ENCODE assay signal across 19 cellular contexts in the genomic region with DNA sequence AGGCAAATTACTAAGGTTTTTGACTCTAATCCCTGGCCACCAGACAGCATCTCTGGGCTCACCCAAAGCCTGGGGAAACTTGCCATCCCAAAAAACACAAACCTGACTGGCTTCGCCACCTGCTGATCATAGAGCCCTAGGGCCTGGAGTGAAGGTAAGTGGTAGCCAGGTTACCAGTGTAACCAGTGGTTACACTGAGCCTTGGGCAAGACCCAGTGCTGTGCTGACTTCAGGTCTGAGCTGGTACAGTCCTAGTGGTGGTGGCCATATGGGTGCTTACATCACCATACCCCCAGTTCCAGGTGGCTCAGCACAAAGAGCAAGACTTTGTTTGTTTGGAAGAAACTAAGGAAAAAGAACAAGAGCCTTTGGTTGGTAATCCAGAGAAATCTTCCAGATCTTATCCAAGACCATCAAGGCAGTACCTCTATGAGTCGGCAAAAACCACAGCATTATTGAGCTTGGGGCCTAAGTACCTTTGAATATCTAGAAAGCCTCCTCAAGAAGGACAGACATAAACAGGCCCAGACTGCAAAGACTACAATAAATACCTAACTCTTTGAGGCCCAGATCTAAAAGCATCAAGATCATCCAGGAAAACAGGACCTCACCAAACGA. TPM values are rescaled to one million over a fixed set of nuclear protein-coding genes. Genes with fewer than 3 reads are reported as not detected.
A peak's percentile ranks its signal among the peaks of the same experiment; 100 is the strongest.
DNase-seq lines count a peak whose midpoint lies in the region; ATAC-seq, FAIRE-seq and TF ChIP-seq lines count a peak whose summit lies in the region.
"Had no signal": no experiment of that assay in that cellular context is flagged by ENCODE, and none has a peak within 500 bp of the region (broad histone marks: within the 10 kb centered on the region; RNA-seq: fewer than 3 reads in every experiment).

No MANE protein-coding gene starts in this region.

- H3K18ac ChIP-seq in mesendoderm (ENCODE audit: low read length): no peak overlapping the region

- H3K27ac ChIP-seq in CD8-positive, alpha-beta T cell (ENCODE audit: low read depth, low read length): no peak overlapping the region
- H3K27ac ChIP-seq in mesendoderm (ENCODE audit: low read depth, low read length): no peak overlapping the region
- H3K27ac ChIP-seq: KMS-11 had no signal

- WGBS in mesendoderm (ENCODE audit: extremely low coverage, insufficient coverage, low lambda C conversion rate): no CpG with 5 or more reads among the region's 3 CpGs

- H3K27ac Mint-ChIP-seq in CD8-positive, alpha-beta T cell: peak overlapping the region; percentile 43
- no peak overlapping the region for H3K27ac Mint-ChIP-seq in Calu3 (ENCODE audit: unreplicated experiment)

- TF ChIP-seq POLR2A in GM12892 (IDR thresholded peaks at IDR 0.05; ENCODE audit: low read depth, low read length): no peak

- H3K4me1 Mint-ChIP-seq in CD8-positive, alpha-beta T cell (ENCODE audit: low read depth): peaks cover 60% of the 10 kb centered on the region
- no peaks in the 10 kb centered on the region for H3K4me1 Mint-ChIP-seq in Calu3 (ENCODE audit: low read depth, unreplicated experiment)

- no peak overlapping the region for H3K23ac ChIP-seq in mesendoderm (ENCODE audit: low read length)

- no peak overlapping the region for H4K5ac ChIP-seq in mesendoderm (ENCODE audit: low read length)

- no peak overlapping the region for H3K56ac ChIP-seq in mesendoderm (ENCODE audit: low read length)

- no peak overlapping the region for H3K4ac ChIP-seq in mesendoderm (ENCODE audit: low read depth, low read length)

- no peak for DNase-seq in CD8-positive, alpha-beta T cell
- DNase-seq in GM12892 (ENCODE audit: insufficient read length) (no peak), RPMI7951 (ENCODE audit: low read depth) (peak; percentile 10), mesendoderm (peak; percentile 7), Calu3 (no peak), NCI-H1694 treated with DMSO at 0.1 percent for 48 hours (lab: John Stamatoyannopoulos, UW) (no peak), NCI-H2171 (lab: John Stamatoyannopoulos, UW) (no peak)
- DNase-seq: BE2C; CD8-positive, alpha-beta memory T cell; EL; MG63; NCI-H1092 treated with DMSO at 0.1 percent for 48 hours; NCI-H1694; NCI-H82; SHP77 treated with DMSO at 0.1 percent for 48 hours had no signal

- no peak overlapping the region for H2BK5ac ChIP-seq in mesendoderm (ENCODE audit: low read length)

- H3K9me3 Mint-ChIP-seq in CD8-positive, alpha-beta T cell: no peaks in the 10 kb centered on the region
- no peaks in the 10 kb centered on the region for H3K9me3 Mint-ChIP-seq in Calu3 (ENCODE audit: low read depth, unreplicated experiment)
- H3K9me3 Mint-ChIP-seq: CD8-positive, alpha-beta memory T cell had no signal

- H3K36me3 Mint-ChIP-seq in CD8-positive, alpha-beta T cell: peaks cover 76% of the 10 kb centered on the region
- peaks cover 5% of the 10 kb centered on the region for H3K36me3 Mint-ChIP-seq in Calu3 (ENCODE audit: insufficient read depth, unreplicated experiment)

- H4K8ac ChIP-seq in mesendoderm (ENCODE audit: low read depth, low read length): no peak overlapping the region

- no peaks in the 10 kb centered on the region for H3K36me3 ChIP-seq in CD8-positive, alpha-beta T cell (ENCODE audit: insufficient read depth, low read length)
- H3K36me3 ChIP-seq in mesendoderm (ENCODE audit: control insufficient read depth, insufficient read depth, low read length): no peaks in the 10 kb centered on the region
- H3K36me3 ChIP-seq: BE2C had no signal

- peaks cover 9% of the 10 kb centered on the region for H3K4me1 ChIP-seq in CD8-positive, alpha-beta T cell (ENCODE audit: insufficient read depth, low read length)
- H3K4me1 ChIP-seq in mesendoderm (ENCODE audit: control insufficient read depth, low read depth, low read length): no peaks in the 10 kb centered on the region
- H3K4me1 ChIP-seq: BE2C had no signal

- no peak overlapping the region for H2BK120ac ChIP-seq in mesendoderm (ENCODE audit: low read depth, low read length)

- H3K4me3 ChIP-seq in CD8-positive, alpha-beta T cell (ENCODE audit: low read depth, low read length): no peak overlapping the region
- no peak overlapping the region for H3K4me3 ChIP-seq in mesendoderm (ENCODE audit: low read length)
- H3K4me3 ChIP-seq: MG63 had no signal

- H2BK15ac ChIP-seq in mesendoderm (replicated peaks; ENCODE audit: low read depth): no peak overlapping the region

- CTCF ChIA-PET in CD8-positive, alpha-beta T cell (lab: Charles Lee): no interaction called here
- CTCF ChIA-PET in Calu3 (lab: Charles Lee): no interaction called here

- H3K79me2 ChIP-seq in mesendoderm (ENCODE audit: control insufficient read depth, insufficient read depth, low read length): peaks cover 12% of the 10 kb centered on the region

- H2AK5ac ChIP-seq in mesendoderm (ENCODE audit: low read length): no peak overlapping the region

- peak; percentile 40 for FAIRE-seq in GM12892 (lab: Jason Lieb, UNC)
- FAIRE-seq: GM18507, HTR-8/SVneo, RCC 7860 had no signal

- H3K9ac ChIP-seq in mesendoderm (ENCODE audit: low read length): no peak overlapping the region
- H3K9ac ChIP-seq: KMS-11 had no signal

- H3K4me2 ChIP-seq in mesendoderm (ENCODE audit: low read length): no peak overlapping the region
- H3K4me2 ChIP-seq: KMS-11 had no signal

- intact Hi-C loops in CD8-positive, alpha-beta T cell (cut with DNase I, micrococcal nuclease): loop anchor here in 1 of 2 experiments (2.0 kb wide), 1 partner anchor 13 kb away; a partner anchor contains a TSS
- intact Hi-C loops in Calu3 (cut with micrococcal nuclease; ENCODE audit: unreplicated experiment): no loop called here

- no peaks in the 10 kb centered on the region for H3K9me3 ChIP-seq in CD8-positive, alpha-beta T cell (ENCODE audit: low read length)
- H3K9me3 ChIP-seq: BE2C, MG63 had no signal

- ATAC-seq in CD8-positive, alpha-beta T cell: no peak

- TF ChIP-seq CTCF in CD8-positive, alpha-beta T cell (IDR thresholded peaks at IDR 0.05): no peak
- no peak for TF ChIP-seq CTCF in Calu3 (IDR thresholded peaks at IDR 0.05; ENCODE audit: unreplicated experiment)

- no peaks in the 10 kb centered on the region for H3K27me3 Mint-ChIP-seq in CD8-positive, alpha-beta T cell (ENCODE audit: low read depth)
- no peaks in the 10 kb centered on the region for H3K27me3 Mint-ChIP-seq in Calu3 (ENCODE audit: unreplicated experiment)
- H3K27me3 Mint-ChIP-seq: CD8-positive, alpha-beta memory T cell had no signal

- no peak overlapping the region for H3K4me3 Mint-ChIP-seq in CD8-positive, alpha-beta T cell
- H3K4me3 Mint-ChIP-seq in Calu3 (ENCODE audit: low read depth, unreplicated experiment): no peak overlapping the region
- H3K4me3 Mint-ChIP-seq: CD8-positive, alpha-beta memory T cell had no signal

- H3K27me3 ChIP-seq in CD8-positive, alpha-beta T cell (ENCODE audit: insufficient read depth, low read length): no peaks in the 10 kb centered on the region
- H3K27me3 ChIP-seq in mesendoderm (ENCODE audit: insufficient read depth, low read length, poor library complexity): no peaks in the 10 kb centered on the region
- H3K27me3 ChIP-seq: BE2C, MG63 had no signal

- no TSS peak for BruUV-seq in Calu3 (replicated peaks; lab: Mats Ljungman, UMichigan)

- POLR2A ChIA-PET in CD8-positive, alpha-beta T cell (lab: Charles Lee): interaction anchor here (0.6 kb wide), 1 partner anchor 359 kb away, joined by 10 read pairs; no protein-coding TSS in a partner anchor

- no peaks in the 10 kb centered on the region for H3K79me1 ChIP-seq in mesendoderm (ENCODE audit: low read length)

RNA-seq across cellular contexts. Expression of a gene that starts 13.7 kb away (rescaled TPM):
- 10 to 100 TPM; 69.7 to 70.2 TPM for total RNA-seq in CD8-positive, alpha-beta T cell
- polyA plus RNA-seq in GM12892 (2012; ENCODE audit: missing spikeins): 29.4 TPM
- 22.2 and 41.7 TPM in 2 replicates for total RNA-seq in RPMI7951 (2014; rRNA removed; shearing (Covaris generic))
- 27.6 TPM for polyA plus RNA-seq in mesendoderm (2013, experiment 1 of 2)
- polyA plus RNA-seq in mesendoderm (2013, experiment 2 of 2): 28.5 TPM
- total RNA-seq in Calu3 (2022): 53.1 and 57.4 TPM in 2 replicates

Comparison
In these comparisons a context has a peak if more than half of its experiments do, and no peak if none do; other contexts are left out.
1. DNase-seq: peak in RPMI7951 (single experiment) and mesendoderm (single experiment); none in CD8-positive, alpha-beta T cell (0 of 7), GM12892 (single experiment), Calu3 (single experiment), NCI-H1694 treated with DMSO at 0.1 percent for 48 hours (single experiment) and NCI-H2171 (single experiment).